In the genomic region with DNA sequence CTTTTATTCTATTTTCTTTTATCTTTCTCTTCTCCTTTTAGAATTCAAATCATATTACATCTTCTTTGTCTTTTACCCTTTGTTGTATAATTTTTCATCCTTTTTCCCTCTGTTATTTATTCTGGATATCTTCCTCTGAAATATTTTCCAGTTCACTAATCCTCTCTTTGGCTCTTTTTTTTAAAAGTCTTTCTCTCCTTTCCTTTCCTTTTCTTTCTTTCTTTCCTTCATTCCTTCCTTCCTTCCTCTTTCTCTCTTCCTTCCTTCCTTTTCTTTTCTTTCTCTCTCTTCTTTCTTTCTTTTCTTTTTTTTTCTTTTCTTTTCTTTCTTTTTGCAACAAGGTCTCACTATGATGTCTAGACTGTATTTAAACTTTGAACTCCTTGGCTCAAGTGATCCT, we compare ENCODE assay signal across 27 cellular contexts. TPM values are rescaled to one million over a fixed set of nuclear protein-coding genes. Genes with fewer than 3 reads are reported as not detected.
"Had no signal": no experiment of that assay in that cellular context is flagged by ENCODE, and none has a peak within 500 bp of the region (broad histone marks: within the 10 kb centered on the region; RNA-seq: fewer than 3 reads in every experiment).

No MANE protein-coding gene starts in this region.

- H3K9me3 ChIP-seq: neutrophil, psoas muscle, right lobe of liver, testis, thyroid gland, vagina had no signal

- H3K4me1 Mint-ChIP-seq: mesothelial cell of epicardium; naive B cell; natural killer cell; nephron progenitor cell; neural progenitor cell; stimulated activated memory B cell treated with anti-CD40 and anti-IgM and Interleukin-4, amounts not matched to agents 10 μg/mL and 1 μg/mL and 100 μg/mL, for 72 hours had no signal

- H3K27ac Mint-ChIP-seq: mesothelial cell of epicardium; natural killer cell; nephron progenitor cell; neural progenitor cell; stimulated activated memory B cell treated with anti-CD40 and anti-IgM and Interleukin-4, amounts not matched to agents 10 μg/mL and 1 μg/mL and 100 μg/mL, for 72 hours had no signal

- H3K4me3 Mint-ChIP-seq: mesothelial cell of epicardium; naive B cell; natural killer cell; nephron progenitor cell; neural progenitor cell; stimulated activated memory B cell treated with anti-CD40 and anti-IgM and Interleukin-4, amounts not matched to agents 10 μg/mL and 1 μg/mL and 100 μg/mL, for 72 hours had no signal

- H3K36me3 Mint-ChIP-seq: neural progenitor cell had no signal

- H3K4me3 ChIP-seq: left ventricle myocardium inferior, lung, psoas muscle, right lobe of liver, smooth muscle cell, stomach, testis, thyroid gland, transverse colon, upper lobe of left lung, vagina had no signal

- DNase-seq: islet precursor cell; left ventricle myocardium inferior; mesendoderm; naive B cell; natural killer cell; nephron progenitor cell; occipital lobe; psoas muscle; right lobe of liver; stimulated activated CD4-positive, alpha-beta T cell treated with anti-CD3 and anti-CD28 coated beads, Interleukin-1b, Interleukin-23, amount 100 ng/mL, for 48 hours; stimulated activated CD4-positive, alpha-beta T cell treated with anti-CD3 and anti-CD28 coated beads, Interleukin-2, amount 100 ng/mL, for 48 hours; stimulated activated CD4-positive, alpha-beta T cell treated with anti-CD3 and anti-CD28 coated beads, Interleukin-4, amount 100 ng/mL, for 4 hours; stimulated activated CD8-positive, alpha-beta memory T cell treated with anti-CD3 and anti-CD28 coated beads, Interleukin-4, amount 100 ng/mL, for 48 hours; stimulated activated naive CD8-positive, alpha-beta T cell treated with anti-CD3 and anti-CD28 coated beads, Interleukin-15, Interleukin-2, amounts not matched to agents 100 U/mL and 50 U/mL, for 24 hours; stomach; testis; thyroid gland; transverse colon; upper lobe of left lung had no signal

- H3K79me2 ChIP-seq: parathyroid adenoma had no signal

- H2AFZ ChIP-seq: neural progenitor cell, parathyroid adenoma had no signal

- ATAC-seq: natural killer cell; psoas muscle; right lobe of liver; stimulated activated memory B cell treated with anti-CD40 and anti-IgM and Interleukin-4, amounts not matched to agents 10 μg/mL and 1 μg/mL and 100 μg/mL, for 72 hours; stimulated activated naive CD8-positive, alpha-beta T cell treated with anti-CD3 and anti-CD28 coated beads, Interleukin-15, Interleukin-2, amounts not matched to agents 100 U/mL and 50 U/mL, for 24 hours had no signal

- H3K27ac ChIP-seq: left ventricle myocardium inferior, neural progenitor cell, neutrophil, parathyroid adenoma, psoas muscle, right lobe of liver, stomach, testis, thyroid gland, transverse colon, upper lobe of left lung, vagina had no signal

- H3K36me3 ChIP-seq: left ventricle myocardium inferior, neutrophil, right lobe of liver, stomach, thyroid gland, transverse colon, upper lobe of left lung, vagina had no signal

- H3K9ac ChIP-seq: neural progenitor cell, parathyroid adenoma had no signal

- H3K27me3 ChIP-seq: neural progenitor cell, right lobe of liver, testis, thyroid gland, upper lobe of left lung, vagina had no signal

- H3K4me1 ChIP-seq: left ventricle myocardium inferior, neural progenitor cell, parathyroid adenoma, psoas muscle, right lobe of liver, stomach, testis, thyroid gland, transverse colon, upper lobe of left lung, vagina had no signal

- H3K4me2 ChIP-seq: neural progenitor cell, smooth muscle cell had no signal

RNA-seq across cellular contexts. Expression of a gene that starts 9.3 kb away (rescaled TPM):
- total RNA-seq: natural killer cell had no signal
